1 cellular context compared by ENCODE assay signal in the genomic region with DNA sequence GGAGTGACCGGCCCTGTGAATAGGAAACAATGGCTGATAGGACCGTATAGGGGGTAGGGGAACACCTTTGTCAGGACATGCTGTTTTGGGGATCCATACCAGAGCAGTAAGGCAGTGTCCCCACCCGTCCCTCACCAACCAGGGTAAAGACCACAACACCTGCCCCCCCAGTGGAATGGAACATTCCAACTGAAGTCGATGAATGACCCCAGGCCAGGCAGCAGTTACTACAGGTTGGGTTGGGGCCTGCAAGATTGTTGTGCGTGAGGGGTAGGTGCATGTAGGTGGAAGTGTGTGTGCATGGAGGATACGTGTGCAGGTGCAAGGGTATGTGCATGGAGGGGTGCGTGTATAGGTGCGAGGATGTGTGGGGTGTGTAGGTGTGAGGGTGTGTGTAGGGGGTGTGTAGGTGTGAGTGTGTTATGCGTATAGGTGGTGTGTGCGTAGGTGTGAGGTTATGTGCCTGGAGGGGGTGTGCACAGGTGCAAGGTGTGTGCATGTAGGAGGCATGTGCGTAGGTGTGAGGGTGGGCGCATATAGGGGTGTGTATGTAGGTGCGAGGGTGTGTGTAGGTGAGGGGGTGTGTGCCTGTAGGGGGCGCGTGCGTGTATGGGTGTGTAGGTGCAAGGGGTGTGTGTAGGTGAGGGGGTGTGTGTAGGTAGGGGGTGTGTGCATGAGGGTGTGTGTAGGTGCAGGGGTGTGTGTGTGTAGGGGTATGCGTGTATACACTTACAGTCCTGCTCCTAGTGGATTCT.
A peak's percentile ranks its signal among the peaks of the same experiment; 100 is the strongest.
TF ChIP-seq lines count a peak whose summit lies in the region.

No MANE protein-coding gene starts in this region.

TF ChIP-seq in GM12878, 131 proteins besides CTCF, POLR2A, EP300 and RAD21 (continued from another document):
- TF ChIP-seq, protein P1, sequence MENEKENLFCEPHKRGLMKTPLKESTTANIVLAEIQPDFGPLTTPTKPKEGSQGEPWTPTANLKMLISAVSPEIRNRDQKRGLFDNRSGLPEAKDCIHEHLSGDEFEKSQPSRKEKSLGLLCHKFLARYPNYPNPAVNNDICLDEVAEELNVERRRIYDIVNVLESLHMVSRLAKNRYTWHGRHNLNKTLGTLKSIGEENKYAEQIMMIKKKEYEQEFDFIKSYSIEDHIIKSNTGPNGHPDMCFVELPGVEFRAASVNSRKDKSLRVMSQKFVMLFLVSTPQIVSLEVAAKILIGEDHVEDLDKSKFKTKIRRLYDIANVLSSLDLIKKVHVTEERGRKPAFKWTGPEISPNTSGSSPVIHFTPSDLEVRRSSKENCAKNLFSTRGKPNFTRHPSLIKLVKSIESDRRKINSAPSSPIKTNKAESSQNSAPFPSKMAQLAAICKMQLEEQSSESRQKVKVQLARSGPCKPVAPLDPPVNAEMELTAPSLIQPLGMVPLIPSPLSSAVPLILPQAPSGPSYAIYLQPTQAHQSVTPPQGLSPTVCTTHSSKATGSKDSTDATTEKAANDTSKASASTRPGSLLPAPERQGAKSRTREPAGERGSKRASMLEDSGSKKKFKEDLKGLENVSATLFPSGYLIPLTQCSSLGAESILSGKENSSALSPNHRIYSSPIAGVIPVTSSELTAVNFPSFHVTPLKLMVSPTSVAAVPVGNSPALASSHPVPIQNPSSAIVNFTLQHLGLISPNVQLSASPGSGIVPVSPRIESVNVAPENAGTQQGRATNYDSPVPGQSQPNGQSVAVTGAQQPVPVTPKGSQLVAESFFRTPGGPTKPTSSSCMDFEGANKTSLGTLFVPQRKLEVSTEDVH (IDR thresholded peaks at IDR 0.05; ENCODE audit: low read depth, partially characterized antibody): no peak
- TF ChIP-seq ETV6 (conservative IDR thresholded peaks at IDR 0.05 in 1 of 2, IDR thresholded peaks at IDR 0.05 in 1 of 2; ENCODE audit: borderline replicate concordance in 1 of 2, low read depth in 1 of 2): no peak
- peak in 1 of 2 experiments; percentile 36; a peak in 1 of 3 replicates for TF ChIP-seq EGR1 (IDR thresholded peaks at IDR 0.05; ENCODE audit: borderline replicate concordance in 1 of 2, low read depth in 2 of 2, low read length in 2 of 2)
- TF ChIP-seq SMAD5 (IDR thresholded peaks at IDR 0.05; ENCODE audit: low read depth): no peak
- no peak for TF ChIP-seq CEBPB (IDR thresholded peaks at IDR 0.05; ENCODE audit: borderline replicate concordance in 1 of 2, low read depth in 2 of 2, low read length in 2 of 2)
- TF ChIP-seq, protein P2, sequence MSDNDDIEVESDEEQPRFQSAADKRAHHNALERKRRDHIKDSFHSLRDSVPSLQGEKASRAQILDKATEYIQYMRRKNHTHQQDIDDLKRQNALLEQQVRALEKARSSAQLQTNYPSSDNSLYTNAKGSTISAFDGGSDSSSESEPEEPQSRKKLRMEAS (IDR thresholded peaks at IDR 0.05; ENCODE audit: low read depth, low read length): no peak
- TF ChIP-seq, protein P3, sequence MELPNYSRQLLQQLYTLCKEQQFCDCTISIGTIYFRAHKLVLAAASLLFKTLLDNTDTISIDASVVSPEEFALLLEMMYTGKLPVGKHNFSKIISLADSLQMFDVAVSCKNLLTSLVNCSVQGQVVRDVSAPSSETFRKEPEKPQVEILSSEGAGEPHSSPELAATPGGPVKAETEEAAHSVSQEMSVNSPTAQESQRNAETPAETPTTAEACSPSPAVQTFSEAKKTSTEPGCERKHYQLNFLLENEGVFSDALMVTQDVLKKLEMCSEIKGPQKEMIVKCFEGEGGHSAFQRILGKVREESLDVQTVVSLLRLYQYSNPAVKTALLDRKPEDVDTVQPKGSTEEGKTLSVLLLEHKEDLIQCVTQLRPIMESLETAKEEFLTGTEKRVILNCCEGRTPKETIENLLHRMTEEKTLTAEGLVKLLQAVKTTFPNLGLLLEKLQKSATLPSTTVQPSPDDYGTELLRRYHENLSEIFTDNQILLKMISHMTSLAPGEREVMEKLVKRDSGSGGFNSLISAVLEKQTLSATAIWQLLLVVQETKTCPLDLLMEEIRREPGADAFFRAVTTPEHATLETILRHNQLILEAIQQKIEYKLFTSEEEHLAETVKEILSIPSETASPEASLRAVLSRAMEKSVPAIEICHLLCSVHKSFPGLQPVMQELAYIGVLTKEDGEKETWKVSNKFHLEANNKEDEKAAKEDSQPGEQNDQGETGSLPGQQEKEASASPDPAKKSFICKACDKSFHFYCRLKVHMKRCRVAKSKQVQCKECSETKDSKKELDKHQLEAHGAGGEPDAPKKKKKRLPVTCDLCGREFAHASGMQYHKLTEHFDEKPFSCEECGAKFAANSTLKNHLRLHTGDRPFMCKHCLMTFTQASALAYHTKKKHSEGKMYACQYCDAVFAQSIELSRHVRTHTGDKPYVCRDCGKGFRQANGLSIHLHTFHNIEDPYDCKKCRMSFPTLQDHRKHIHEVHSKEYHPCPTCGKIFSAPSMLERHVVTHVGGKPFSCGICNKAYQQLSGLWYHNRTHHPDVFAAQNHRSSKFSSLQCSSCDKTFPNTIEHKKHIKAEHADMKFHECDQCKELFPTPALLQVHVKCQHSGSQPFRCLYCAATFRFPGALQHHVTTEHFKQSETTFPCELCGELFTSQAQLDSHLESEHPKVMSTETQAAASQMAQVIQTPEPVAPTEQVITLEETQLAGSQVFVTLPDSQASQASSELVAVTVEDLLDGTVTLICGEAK (IDR thresholded peaks at IDR 0.05; ENCODE audit: borderline replicate concordance): no peak
- TF ChIP-seq CHD4 (IDR thresholded peaks at IDR 0.05): no peak
- no peak for TF ChIP-seq RUNX3 (IDR thresholded peaks at IDR 0.05; ENCODE audit: low read length)
- TF ChIP-seq, protein P4, sequence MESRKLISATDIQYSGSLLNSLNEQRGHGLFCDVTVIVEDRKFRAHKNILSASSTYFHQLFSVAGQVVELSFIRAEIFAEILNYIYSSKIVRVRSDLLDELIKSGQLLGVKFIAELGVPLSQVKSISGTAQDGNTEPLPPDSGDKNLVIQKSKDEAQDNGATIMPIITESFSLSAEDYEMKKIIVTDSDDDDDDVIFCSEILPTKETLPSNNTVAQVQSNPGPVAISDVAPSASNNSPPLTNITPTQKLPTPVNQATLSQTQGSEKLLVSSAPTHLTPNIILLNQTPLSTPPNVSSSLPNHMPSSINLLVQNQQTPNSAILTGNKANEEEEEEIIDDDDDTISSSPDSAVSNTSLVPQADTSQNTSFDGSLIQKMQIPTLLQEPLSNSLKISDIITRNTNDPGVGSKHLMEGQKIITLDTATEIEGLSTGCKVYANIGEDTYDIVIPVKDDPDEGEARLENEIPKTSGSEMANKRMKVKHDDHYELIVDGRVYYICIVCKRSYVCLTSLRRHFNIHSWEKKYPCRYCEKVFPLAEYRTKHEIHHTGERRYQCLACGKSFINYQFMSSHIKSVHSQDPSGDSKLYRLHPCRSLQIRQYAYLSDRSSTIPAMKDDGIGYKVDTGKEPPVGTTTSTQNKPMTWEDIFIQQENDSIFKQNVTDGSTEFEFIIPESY (IDR thresholded peaks at IDR 0.05): no peak
- TF ChIP-seq NFIC (IDR thresholded peaks at IDR 0.05; ENCODE audit: low read depth, low read length): no peak
- TF ChIP-seq NR2C1 (IDR thresholded peaks at IDR 0.05): no peak
- no peak for TF ChIP-seq KLF5 (IDR thresholded peaks at IDR 0.05; ENCODE audit: partially characterized antibody)
- TF ChIP-seq, protein P5, sequence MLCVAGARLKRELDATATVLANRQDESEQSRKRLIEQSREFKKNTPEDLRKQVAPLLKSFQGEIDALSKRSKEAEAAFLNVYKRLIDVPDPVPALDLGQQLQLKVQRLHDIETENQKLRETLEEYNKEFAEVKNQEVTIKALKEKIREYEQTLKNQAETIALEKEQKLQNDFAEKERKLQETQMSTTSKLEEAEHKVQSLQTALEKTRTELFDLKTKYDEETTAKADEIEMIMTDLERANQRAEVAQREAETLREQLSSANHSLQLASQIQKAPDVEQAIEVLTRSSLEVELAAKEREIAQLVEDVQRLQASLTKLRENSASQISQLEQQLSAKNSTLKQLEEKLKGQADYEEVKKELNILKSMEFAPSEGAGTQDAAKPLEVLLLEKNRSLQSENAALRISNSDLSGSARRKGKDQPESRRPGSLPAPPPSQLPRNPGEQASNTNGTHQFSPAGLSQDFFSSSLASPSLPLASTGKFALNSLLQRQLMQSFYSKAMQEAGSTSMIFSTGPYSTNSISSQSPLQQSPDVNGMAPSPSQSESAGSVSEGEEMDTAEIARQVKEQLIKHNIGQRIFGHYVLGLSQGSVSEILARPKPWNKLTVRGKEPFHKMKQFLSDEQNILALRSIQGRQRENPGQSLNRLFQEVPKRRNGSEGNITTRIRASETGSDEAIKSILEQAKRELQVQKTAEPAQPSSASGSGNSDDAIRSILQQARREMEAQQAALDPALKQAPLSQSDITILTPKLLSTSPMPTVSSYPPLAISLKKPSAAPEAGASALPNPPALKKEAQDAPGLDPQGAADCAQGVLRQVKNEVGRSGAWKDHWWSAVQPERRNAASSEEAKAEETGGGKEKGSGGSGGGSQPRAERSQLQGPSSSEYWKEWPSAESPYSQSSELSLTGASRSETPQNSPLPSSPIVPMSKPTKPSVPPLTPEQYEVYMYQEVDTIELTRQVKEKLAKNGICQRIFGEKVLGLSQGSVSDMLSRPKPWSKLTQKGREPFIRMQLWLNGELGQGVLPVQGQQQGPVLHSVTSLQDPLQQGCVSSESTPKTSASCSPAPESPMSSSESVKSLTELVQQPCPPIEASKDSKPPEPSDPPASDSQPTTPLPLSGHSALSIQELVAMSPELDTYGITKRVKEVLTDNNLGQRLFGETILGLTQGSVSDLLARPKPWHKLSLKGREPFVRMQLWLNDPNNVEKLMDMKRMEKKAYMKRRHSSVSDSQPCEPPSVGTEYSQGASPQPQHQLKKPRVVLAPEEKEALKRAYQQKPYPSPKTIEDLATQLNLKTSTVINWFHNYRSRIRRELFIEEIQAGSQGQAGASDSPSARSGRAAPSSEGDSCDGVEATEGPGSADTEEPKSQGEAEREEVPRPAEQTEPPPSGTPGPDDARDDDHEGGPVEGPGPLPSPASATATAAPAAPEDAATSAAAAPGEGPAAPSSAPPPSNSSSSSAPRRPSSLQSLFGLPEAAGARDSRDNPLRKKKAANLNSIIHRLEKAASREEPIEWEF (IDR thresholded peaks at IDR 0.05; ENCODE audit: insufficient replicate concordance, low read depth, low read length): no peak
- TF ChIP-seq ZNF622 (IDR thresholded peaks at IDR 0.05): no peak
- peak; percentile 80; the same call in 1 of the 2 replicates for TF ChIP-seq HDGF (IDR thresholded peaks at IDR 0.05)
- TF ChIP-seq, protein P6, sequence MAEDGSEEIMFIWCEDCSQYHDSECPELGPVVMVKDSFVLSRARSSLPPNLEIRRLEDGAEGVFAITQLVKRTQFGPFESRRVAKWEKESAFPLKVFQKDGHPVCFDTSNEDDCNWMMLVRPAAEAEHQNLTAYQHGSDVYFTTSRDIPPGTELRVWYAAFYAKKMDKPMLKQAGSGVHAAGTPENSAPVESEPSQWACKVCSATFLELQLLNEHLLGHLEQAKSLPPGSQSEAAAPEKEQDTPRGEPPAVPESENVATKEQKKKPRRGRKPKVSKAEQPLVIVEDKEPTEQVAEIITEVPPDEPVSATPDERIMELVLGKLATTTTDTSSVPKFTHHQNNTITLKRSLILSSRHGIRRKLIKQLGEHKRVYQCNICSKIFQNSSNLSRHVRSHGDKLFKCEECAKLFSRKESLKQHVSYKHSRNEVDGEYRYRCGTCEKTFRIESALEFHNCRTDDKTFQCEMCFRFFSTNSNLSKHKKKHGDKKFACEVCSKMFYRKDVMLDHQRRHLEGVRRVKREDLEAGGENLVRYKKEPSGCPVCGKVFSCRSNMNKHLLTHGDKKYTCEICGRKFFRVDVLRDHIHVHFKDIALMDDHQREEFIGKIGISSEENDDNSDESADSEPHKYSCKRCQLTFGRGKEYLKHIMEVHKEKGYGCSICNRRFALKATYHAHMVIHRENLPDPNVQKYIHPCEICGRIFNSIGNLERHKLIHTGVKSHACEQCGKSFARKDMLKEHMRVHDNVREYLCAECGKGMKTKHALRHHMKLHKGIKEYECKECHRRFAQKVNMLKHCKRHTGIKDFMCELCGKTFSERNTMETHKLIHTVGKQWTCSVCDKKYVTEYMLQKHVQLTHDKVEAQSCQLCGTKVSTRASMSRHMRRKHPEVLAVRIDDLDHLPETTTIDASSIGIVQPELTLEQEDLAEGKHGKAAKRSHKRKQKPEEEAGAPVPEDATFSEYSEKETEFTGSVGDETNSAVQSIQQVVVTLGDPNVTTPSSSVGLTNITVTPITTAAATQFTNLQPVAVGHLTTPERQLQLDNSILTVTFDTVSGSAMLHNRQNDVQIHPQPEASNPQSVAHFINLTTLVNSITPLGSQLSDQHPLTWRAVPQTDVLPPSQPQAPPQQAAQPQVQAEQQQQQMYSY (CRISPR knock-in tag; IDR thresholded peaks at IDR 0.05): no peak
- TF ChIP-seq LARP7 (IDR thresholded peaks at IDR 0.05): no peak
- TF ChIP-seq CBFB (IDR thresholded peaks at IDR 0.05; ENCODE audit: low read depth): peak; percentile 16; the same call in 1 of the 2 replicates
- no peak for TF ChIP-seq SP1 (IDR thresholded peaks at IDR 0.05; ENCODE audit: low read depth, low read length)
- TF ChIP-seq NRF1 (conservative IDR thresholded peaks at IDR 0.05; ENCODE audit: low read depth, low read length): no peak
